In the genomic region with DNA sequence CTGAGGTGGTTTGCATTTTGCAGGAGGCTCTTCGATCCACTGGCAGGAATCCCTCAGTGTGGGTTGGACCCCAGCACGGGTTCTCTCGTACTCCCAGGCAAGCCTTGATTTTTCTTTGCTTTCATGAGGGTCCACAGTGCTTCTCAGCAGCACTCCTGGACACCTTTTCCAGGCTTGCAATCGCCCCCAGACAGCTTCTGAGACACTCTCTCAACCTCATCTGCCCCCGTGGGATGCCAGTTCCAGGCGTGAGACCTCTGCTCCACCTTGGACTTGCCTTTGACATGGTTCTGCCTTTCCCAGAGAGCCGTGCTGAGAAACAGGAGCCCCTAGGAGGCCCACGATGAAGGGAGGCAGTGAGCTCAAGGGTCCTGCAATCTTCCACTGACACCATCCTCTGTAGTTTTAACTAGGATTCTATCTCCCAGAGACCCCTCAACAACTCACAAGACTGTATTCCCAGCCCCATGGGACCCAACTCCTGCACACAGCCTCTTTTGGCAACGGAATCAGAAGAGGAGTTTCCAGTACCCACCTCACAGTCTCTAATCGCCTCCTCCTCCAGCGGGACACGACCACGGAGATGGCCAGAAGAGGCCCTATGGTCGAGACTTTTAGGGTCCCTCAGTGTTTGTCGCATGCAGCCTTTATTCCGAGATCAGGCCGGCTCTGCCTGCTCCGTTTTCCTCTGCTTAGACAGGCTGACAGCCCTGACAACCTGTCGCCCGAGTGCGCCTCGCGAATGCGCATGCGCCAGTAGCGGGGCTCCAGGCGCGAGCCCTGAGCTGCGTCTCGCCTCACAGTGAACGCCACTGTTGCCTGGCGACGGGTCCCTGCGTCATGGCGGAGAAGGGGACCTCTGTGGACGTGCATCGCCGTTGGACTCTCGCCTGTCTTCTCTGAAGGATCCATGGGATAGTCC, we compare ENCODE assay signal across 8 cellular contexts. TPM values are rescaled to one million over a fixed set of nuclear protein-coding genes. Genes with fewer than 3 reads are reported as not detected.
DNase-seq lines count a peak whose midpoint lies in the region; ATAC-seq, FAIRE-seq and TF ChIP-seq lines count a peak whose summit lies in the region.
"Had no signal": no experiment of that assay in that cellular context is flagged by ENCODE, and none has a peak within 500 bp of the region (broad histone marks: within the 10 kb centered on the region; RNA-seq: fewer than 3 reads in every experiment).

No MANE protein-coding gene starts in this region.

- no peaks in the 10 kb centered on the region for H3K27me3 ChIP-seq in Karpas-422 (ENCODE audit: low read length)
- H3K27me3 ChIP-seq in WERI-Rb-1 (ENCODE audit: insufficient read depth, low read depth, severe bottlenecking), result no peaks in the 10 kb centered on the region
- no peaks in the 10 kb centered on the region for H3K27me3 ChIP-seq in MG63
- H3K27me3 ChIP-seq: Peyer's patch had no signal

- H3K27ac Mint-ChIP-seq in brain, result peak overlapping the region; percentile 31 to 90 (median 82)

- H3K4me1 ChIP-seq in Karpas-422 (ENCODE audit: low read length) (peaks cover 5% of the 10 kb centered on the region), kidney (ENCODE audit: control insufficient read depth in 1 of 2, insufficient read depth in 1 of 2, low read depth in 1 of 2, low read length in 2 of 2) (no peaks in the 10 kb centered on the region)
- H3K4me1 ChIP-seq: Peyer's patch had no signal

- H3K27me3 Mint-ChIP-seq in brain, result peaks cover 3% of the 10 kb centered on the region

- no peak for TF ChIP-seq CTCF in WERI-Rb-1 (IDR thresholded peaks at IDR 0.05; ENCODE audit: low read depth, low read length)
- TF ChIP-seq CTCF in brain (conservative IDR thresholded peaks at IDR 0.05), result no peak
- TF ChIP-seq CTCF in kidney (IDR thresholded peaks at IDR 0.05; ENCODE audit: borderline replicate concordance, extremely low read depth, insufficient read depth), result no peak

- ATAC-seq in HG03457 (IDR thresholded peaks at IDR 0.05; ENCODE audit: unreplicated experiment), result no peak

- no peak overlapping the region for H3K27ac ChIP-seq in Karpas-422 (ENCODE audit: low read length)
- H3K27ac ChIP-seq in WERI-Rb-1, result no peak overlapping the region
- no peak overlapping the region for H3K27ac ChIP-seq in kidney (ENCODE audit: low read depth in 2 of 2, low read length in 2 of 2)
- H3K27ac ChIP-seq: Peyer's patch had no signal

- peak overlapping the region; percentile 56; the same call in 1 of the 2 replicates for H3K4me3 ChIP-seq in Karpas-422 (ENCODE audit: low read length)
- H3K4me3 ChIP-seq in WERI-Rb-1 (ENCODE audit: low read depth, low read length), result peak overlapping the region; percentile 41
- H3K4me3 ChIP-seq in kidney (ENCODE audit: low read length in 2 of 2), result peak overlapping the region; percentile 15 to 48
- no peak overlapping the region for H3K4me3 ChIP-seq in MG63

- H3K4me3 Mint-ChIP-seq in brain, result peak overlapping the region; percentile 78 to 89 (median 86)

- peaks cover 31% of the 10 kb centered on the region for H3K36me3 Mint-ChIP-seq in brain

- peaks cover 34 to 93% (median 42%) of the 10 kb centered on the region in 5 experiments for H3K9me3 Mint-ChIP-seq in brain

- no peaks in the 10 kb centered on the region for H3K36me3 ChIP-seq in Karpas-422 (ENCODE audit: insufficient read depth, low read length)
- no peaks in the 10 kb centered on the region for H3K36me3 ChIP-seq in WERI-Rb-1
- no peaks in the 10 kb centered on the region for H3K36me3 ChIP-seq in kidney (ENCODE audit: control insufficient read depth in 1 of 2, insufficient read depth in 2 of 2, low read length in 2 of 2)
- H3K36me3 ChIP-seq in MG63, result no peaks in the 10 kb centered on the region
- H3K36me3 ChIP-seq: Peyer's patch had no signal

- peak overlapping the region; percentile 42 for H3K9ac ChIP-seq in Karpas-422 (ENCODE audit: low read length)
- no peak overlapping the region for H3K9ac ChIP-seq in kidney (ENCODE audit: low read length in 2 of 2)

- H4K20me1 ChIP-seq in Karpas-422 (ENCODE audit: insufficient read depth, low read depth, low read length), result no peaks in the 10 kb centered on the region

- FAIRE-seq in kidney (lab: Jason Lieb, UNC), result no peak

- peak overlapping the region; percentile 61 for H3K4me2 ChIP-seq in Karpas-422 (ENCODE audit: low read depth, low read length, poor library complexity, severe bottlenecking)

- no peaks in the 10 kb centered on the region for H3K79me2 ChIP-seq in Karpas-422 (ENCODE audit: low read length)

- DNase-seq in Karpas-422 (peak; percentile 89), WERI-Rb-1 (peak; percentile 83), kidney (peak; percentile 83), MG63 (no peak)
- DNase-seq in stimulated activated CD4-positive, alpha-beta T cell treated with anti-CD3 and anti-CD28 coated beads, Interleukin-15, amount 100 ng/mL, for 48 hours (ENCODE audit: low read depth in 2 of 2), result peak; percentile 59 to 62

- H3K9me2 ChIP-seq in Karpas-422 (replicated peaks; ENCODE audit: insufficient read depth, low read length), result no peaks in the 10 kb centered on the region

- peak overlapping the region; percentile 57; the same call in 1 of the 2 replicates for H2AFZ ChIP-seq in Karpas-422 (ENCODE audit: low read length)

- intact Hi-C loops in kidney (cut with DNase I), result no loop called here

- H3K9me3 ChIP-seq in Karpas-422 (ENCODE audit: low read length), result no peaks in the 10 kb centered on the region
- peaks cover 60% of the 10 kb centered on the region for H3K9me3 ChIP-seq in WERI-Rb-1 (ENCODE audit: severe bottlenecking)
- peaks cover 0 to 4% of the 10 kb centered on the region in 2 donors for H3K9me3 ChIP-seq in kidney (ENCODE audit: control insufficient read depth in 1 of 2, low read length in 2 of 2)
- no peaks in the 10 kb centered on the region for H3K9me3 ChIP-seq in MG63
- H3K9me3 ChIP-seq: Peyer's patch had no signal

- peaks cover 18% of the 10 kb centered on the region for H3K4me1 Mint-ChIP-seq in brain

RNA-seq across cellular contexts. Expression of gene ZNF273, which starts 26.0 kb away (rescaled TPM):
- 16.2 and 22.0 TPM in 2 replicates for total RNA-seq in Karpas-422 (2014; rRNA removed; shearing (Covaris generic); ENCODE audit: low replicate concordance)
- 3.7 TPM for polyA plus RNA-seq in brain (ENCODE audit: insufficient read depth, low read depth, low replicate concordance)
- 5.4 TPM for total RNA-seq in kidney
- 1.7 TPM for polyA plus RNA-seq in kidney (ENCODE audit: insufficient read depth, low read depth, low replicate concordance)
- total RNA-seq in MG63 (2014; rRNA removed; shearing (Covaris generic); ENCODE audit: low replicate concordance), result 1.2 TPM in 2 replicates
